ENCODE assay signal across 12 cellular contexts in genomic region chr17:74478369-74479100, GRCh38. TPM values are rescaled to one million over a fixed set of nuclear protein-coding genes. Genes with fewer than 3 reads are reported as not detected.
A peak's percentile ranks its signal among the peaks of the same experiment; 100 is the strongest.
DNase-seq lines count a peak whose midpoint lies in the region; ATAC-seq and TF ChIP-seq lines count a peak whose summit lies in the region.
"Had no signal": no experiment of that assay in that cellular context is flagged by ENCODE, and none has a peak within 500 bp of the region (broad histone marks: within the 10 kb centered on the region; RNA-seq: fewer than 3 reads in every experiment).

No MANE protein-coding gene starts in this region.

- H3K36me3 Mint-ChIP-seq in activated CD8-positive, alpha-beta memory T cell treated with anti-CD3 and anti-CD28 coated beads, Interleukin-2, amount 10 ng/mL, durations not matched to agents 7 days and 5 days = peaks cover 49% of the 10 kb centered on the region
- peaks cover 37% of the 10 kb centered on the region for H3K36me3 Mint-ChIP-seq in stimulated activated memory B cell treated with anti-CD40 and anti-IgM and Interleukin-4, amounts not matched to agents 10 μg/mL and 1 μg/mL and 100 μg/mL, for 72 hours
- no peaks in the 10 kb centered on the region for H3K36me3 Mint-ChIP-seq in endothelial cell (ENCODE audit: low read depth, unreplicated experiment)

- intact Hi-C loops in colonic mucosa (cut with DNase I) = no loop called here

- H3K9me3 Mint-ChIP-seq in activated CD8-positive, alpha-beta memory T cell treated with anti-CD3 and anti-CD28 coated beads, Interleukin-2, amount 10 ng/mL, durations not matched to agents 7 days and 5 days (ENCODE audit: low read depth) = peaks cover 9% of the 10 kb centered on the region
- H3K9me3 Mint-ChIP-seq in stimulated activated memory B cell treated with anti-CD40 and anti-IgM and Interleukin-4, amounts not matched to agents 10 μg/mL and 1 μg/mL and 100 μg/mL, for 72 hours = peaks cover 8% of the 10 kb centered on the region
- H3K9me3 Mint-ChIP-seq in endothelial cell (ENCODE audit: unreplicated experiment) = no peaks in the 10 kb centered on the region

- no peaks in the 10 kb centered on the region for H3K27me3 Mint-ChIP-seq in activated CD8-positive, alpha-beta memory T cell treated with anti-CD3 and anti-CD28 coated beads, Interleukin-2, amount 10 ng/mL, durations not matched to agents 7 days and 5 days
- no peaks in the 10 kb centered on the region for H3K27me3 Mint-ChIP-seq in stimulated activated memory B cell treated with anti-CD40 and anti-IgM and Interleukin-4, amounts not matched to agents 10 μg/mL and 1 μg/mL and 100 μg/mL, for 72 hours
- peaks cover 7% of the 10 kb centered on the region for H3K27me3 Mint-ChIP-seq in endothelial cell (ENCODE audit: unreplicated experiment)

- no peaks in the 10 kb centered on the region for H4K20me1 ChIP-seq in Karpas-422 (ENCODE audit: insufficient read depth, low read depth, low read length)

- peak overlapping the region; percentile 48 for H3K27ac Mint-ChIP-seq in activated CD8-positive, alpha-beta memory T cell treated with anti-CD3 and anti-CD28 coated beads, Interleukin-2, amount 10 ng/mL, durations not matched to agents 7 days and 5 days
- peak overlapping the region; percentile 65 for H3K27ac Mint-ChIP-seq in stimulated activated memory B cell treated with anti-CD40 and anti-IgM and Interleukin-4, amounts not matched to agents 10 μg/mL and 1 μg/mL and 100 μg/mL, for 72 hours
- no peak overlapping the region for H3K27ac Mint-ChIP-seq in endothelial cell (ENCODE audit: unreplicated experiment)

- peak overlapping the region; percentile 5 for H3K4me3 Mint-ChIP-seq in activated CD8-positive, alpha-beta memory T cell treated with anti-CD3 and anti-CD28 coated beads, Interleukin-2, amount 10 ng/mL, durations not matched to agents 7 days and 5 days
- H3K4me3 Mint-ChIP-seq in stimulated activated memory B cell treated with anti-CD40 and anti-IgM and Interleukin-4, amounts not matched to agents 10 μg/mL and 1 μg/mL and 100 μg/mL, for 72 hours = no peak overlapping the region
- H3K4me3 Mint-ChIP-seq in endothelial cell (ENCODE audit: unreplicated experiment) = no peak overlapping the region

- peak; percentile 70 for ATAC-seq in activated CD8-positive, alpha-beta memory T cell treated with anti-CD3 and anti-CD28 coated beads, Interleukin-2, amount 10 ng/mL, durations not matched to agents 7 days and 5 days
- ATAC-seq in stimulated activated memory B cell treated with anti-CD40 and anti-IgM and Interleukin-4, amounts not matched to agents 10 μg/mL and 1 μg/mL and 100 μg/mL, for 72 hours = peak; percentile 73

- no peak for TF ChIP-seq CTCF in colonic mucosa (IDR thresholded peaks at IDR 0.05)
- TF ChIP-seq CTCF in endothelial cell (IDR thresholded peaks at IDR 0.05; ENCODE audit: unreplicated experiment) = no peak

- H3K4me1 ChIP-seq in colonic mucosa = no peaks in the 10 kb centered on the region
- peaks cover 4% of the 10 kb centered on the region; the same call in 1 of the 2 replicates for H3K4me1 ChIP-seq in Karpas-422 (ENCODE audit: low read length)
- H3K4me1 ChIP-seq: uterus had no signal

- H2AFZ ChIP-seq in Karpas-422 (ENCODE audit: low read length) = no peak overlapping the region

- no peak overlapping the region for H3K4me2 ChIP-seq in Karpas-422 (ENCODE audit: low read depth, low read length, poor library complexity, severe bottlenecking)

- no peak overlapping the region for H3K9ac ChIP-seq in colonic mucosa (ENCODE audit: low read depth in 2 of 2, low read length in 2 of 2)
- no peak overlapping the region for H3K9ac ChIP-seq in Karpas-422 (ENCODE audit: low read length)

- H3K4me1 Mint-ChIP-seq in activated CD8-positive, alpha-beta memory T cell treated with anti-CD3 and anti-CD28 coated beads, Interleukin-2, amount 10 ng/mL, durations not matched to agents 7 days and 5 days = peaks cover 44% of the 10 kb centered on the region
- H3K4me1 Mint-ChIP-seq in stimulated activated memory B cell treated with anti-CD40 and anti-IgM and Interleukin-4, amounts not matched to agents 10 μg/mL and 1 μg/mL and 100 μg/mL, for 72 hours = peaks cover 29% of the 10 kb centered on the region
- H3K4me1 Mint-ChIP-seq in endothelial cell (ENCODE audit: unreplicated experiment) = peaks cover 14% of the 10 kb centered on the region

- no peaks in the 10 kb centered on the region for H3K9me2 ChIP-seq in Karpas-422 (replicated peaks; ENCODE audit: insufficient read depth, low read length)

- H3K27ac ChIP-seq in colonic mucosa (peak overlapping the region; percentile 36), Karpas-422 (ENCODE audit: low read length) (no peak overlapping the region)
- H3K27ac ChIP-seq: uterus had no signal

- CTCF ChIA-PET in activated CD8-positive, alpha-beta memory T cell treated with anti-CD3 and anti-CD28 coated beads, Interleukin-2, amount 10 ng/mL, durations not matched to agents 7 days and 5 days (lab: Charles Lee) = interaction anchor here (1.6 to 2.8 kb wide), 3 partner anchors 15 to 99 kb away, joined by 4 to 10 read pairs (median 5); no protein-coding TSS in a partner anchor

- no peaks in the 10 kb centered on the region for H3K79me2 ChIP-seq in Karpas-422 (ENCODE audit: low read length)

- DNase-seq in activated CD8-positive, alpha-beta memory T cell treated with anti-CD3 and anti-CD28 coated beads, Interleukin-2, amount 10 ng/mL, durations not matched to agents 7 days and 5 days = peak; percentile 71
- no peak for DNase-seq in activated CD8-positive, alpha-beta memory T cell treated with anti-CD3 and anti-CD28 coated beads, Interleukin-2, amount 50 U/mL, for 4 hours
- DNase-seq in RPMI7951 (ENCODE audit: low read depth) (peak; percentile 38), colonic mucosa (no peak), endothelial cell (ENCODE audit: low spot score) (no peak), COR-L47 (lab: John Stamatoyannopoulos, UW) (no peak), Karpas-422 (no peak)
- DNase-seq: NCI-H510A treated with DMSO at 0.1 percent for 48 hours, uterus had no signal

- H3K27me3 ChIP-seq in colonic mucosa (no peaks in the 10 kb centered on the region), Karpas-422 (ENCODE audit: low read length) (no peaks in the 10 kb centered on the region)
- H3K27me3 ChIP-seq: uterus had no signal

- H3K36me3 ChIP-seq in colonic mucosa (no peaks in the 10 kb centered on the region), Karpas-422 (ENCODE audit: insufficient read depth, low read length) (no peaks in the 10 kb centered on the region)
- H3K36me3 ChIP-seq: uterus had no signal

- H3K4me3 ChIP-seq in colonic mucosa = no peak overlapping the region
- no peak overlapping the region for H3K4me3 ChIP-seq in Karpas-422 (ENCODE audit: low read length)
- H3K4me3 ChIP-seq: skin epidermis, uterus had no signal

- H3K9me3 ChIP-seq in colonic mucosa (no peaks in the 10 kb centered on the region), Karpas-422 (ENCODE audit: low read length) (no peaks in the 10 kb centered on the region)
- H3K9me3 ChIP-seq: uterus had no signal

RNA-seq across cellular contexts. Expression of gene CD300A, which starts 12.1 kb away (rescaled TPM):
- 10 to 100 TPM in 1 of 2 experiments, 1 to 10 TPM in 1; 2.0 to 15.8 TPM for total RNA-seq in activated CD8-positive, alpha-beta memory T cell treated with anti-CD3 and anti-CD28 coated beads, Interleukin-2, amount 10 ng/mL, durations not matched to agents 7 days and 5 days
- total RNA-seq in RPMI7951 (2014; rRNA removed; shearing (Covaris generic)) = not detected in 2 replicates
- total RNA-seq in colonic mucosa = 1 to 10 TPM; 3.1 to 5.6 TPM
- not detected for total RNA-seq in endothelial cell (ENCODE audit: unreplicated experiment)
- not detected in 2 replicates for total RNA-seq in Karpas-422 (2014; rRNA removed; shearing (Covaris generic); ENCODE audit: low replicate concordance)

RNA-seq across cellular contexts. Expression of gene GPRC5C, which starts 46.6 kb away (rescaled TPM):
- total RNA-seq in activated CD8-positive, alpha-beta memory T cell treated with anti-CD3 and anti-CD28 coated beads, Interleukin-2, amount 10 ng/mL, durations not matched to agents 7 days and 5 days = not detected
- 133 and 154 TPM in 2 replicates for total RNA-seq in RPMI7951 (2014; rRNA removed; shearing (Covaris generic))
- total RNA-seq in colonic mucosa = 100 to 1,000 TPM; 139 to 193 TPM
- total RNA-seq in endothelial cell (ENCODE audit: unreplicated experiment) = 24.7 TPM
- total RNA-seq in Karpas-422 (2014; rRNA removed; shearing (Covaris generic); ENCODE audit: low replicate concordance) = not detected in 2 replicates

RNA-seq across cellular contexts. Expression of gene CD300LB, which starts 52.7 kb away (rescaled TPM):
- not detected for total RNA-seq in activated CD8-positive, alpha-beta memory T cell treated with anti-CD3 and anti-CD28 coated beads, Interleukin-2, amount 10 ng/mL, durations not matched to agents 7 days and 5 days
- not detected in 2 replicates for total RNA-seq in RPMI7951 (2014; rRNA removed; shearing (Covaris generic))
- total RNA-seq in colonic mucosa (under 1 TPM in 1 of 2 donors, not detected in 1; 0.69 TPM), endothelial cell (ENCODE audit: unreplicated experiment) (not detected)
- total RNA-seq in Karpas-422 (2014; rRNA removed; shearing (Covaris generic); ENCODE audit: low replicate concordance) = not detected in 2 replicates
- total RNA-seq: activated CD8-positive, alpha-beta memory T cell treated with anti-CD3 and anti-CD28 coated beads for 36 hours had no signal

Comparison
In these comparisons a context has a peak if more than half of its experiments do, and no peak if none do; other contexts are left out.
1. DNase-seq: peak in activated CD8-positive, alpha-beta memory T cell treated with anti-CD3 and anti-CD28 coated beads, Interleukin-2, amount 10 ng/mL, durations not matched to agents 7 days and 5 days (single experiment) and RPMI7951 (single experiment); none in activated CD8-positive, alpha-beta memory T cell treated with anti-CD3 and anti-CD28 coated beads, Interleukin-2, amount 50 U/mL, for 4 hours (single experiment), colonic mucosa (single experiment), endothelial cell (single experiment), COR-L47 (single experiment) and Karpas-422 (single experiment).
2. RNA of gene GPRC5C, which starts 46.6 kb away (total RNA-seq): 139 to 193 TPM in colonic mucosa, 133 to 154 TPM in RPMI7951 and 24.7 TPM in endothelial cell (single experiment); not detected in activated CD8-positive, alpha-beta memory T cell treated with anti-CD3 and anti-CD28 coated beads, Interleukin-2, amount 10 ng/mL, durations not matched to agents 7 days and 5 days and not detected in Karpas-422; every median in the first group is over 10 times any median in the second.